Comparison of ENCODE assay signal across 29 cellular contexts in the genomic region with DNA sequence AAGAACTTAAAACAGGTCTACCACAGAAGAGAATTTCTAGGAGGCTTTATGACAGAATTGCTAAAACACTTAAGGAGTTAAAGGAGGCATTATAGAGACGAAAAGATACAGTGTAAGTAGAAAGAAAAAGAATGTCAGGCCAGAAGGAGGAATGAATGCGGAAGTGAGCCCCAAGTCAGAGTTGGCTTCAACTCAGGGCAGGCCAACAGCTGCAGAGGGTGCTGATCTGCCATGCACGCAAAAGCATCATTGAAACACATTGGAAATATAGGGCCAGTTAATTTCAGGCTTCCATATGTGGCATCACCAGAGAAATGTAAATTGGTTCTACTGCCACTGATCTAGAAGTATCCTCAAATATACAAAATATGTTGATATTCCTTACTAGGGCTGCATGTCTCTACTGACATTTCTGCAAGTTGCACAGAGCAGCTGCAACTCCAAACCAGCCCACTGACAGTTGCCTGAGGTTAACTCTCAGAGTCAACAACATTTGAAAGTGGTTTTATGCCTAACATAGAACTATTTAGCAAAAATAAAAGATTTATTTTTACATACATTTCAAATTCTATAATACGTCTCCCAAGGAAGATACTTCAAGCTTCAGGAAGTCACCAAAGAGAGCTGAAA.
"Had no signal": no experiment of that assay in that cellular context is flagged by ENCODE, and none has a peak within 500 bp of the region (broad histone marks: within the 10 kb centered on the region; RNA-seq: fewer than 3 reads in every experiment).

No MANE protein-coding gene starts in this region.

- H3K36me3 ChIP-seq: SJSA1 had no signal

- DNase-seq: activated B cell treated with CpG ODN at 0.5 μM for 24 hours; activated CD4-positive, alpha-beta memory T cell treated with anti-CD3 and anti-CD28 coated beads for 36 hours; activated CD4-positive, alpha-beta T cell treated with anti-CD3 and anti-CD28 coated beads for 4 hours; activated CD4-positive, alpha-beta T cell treated with anti-CD3 and anti-CD28 coated beads, Interleukin-2, amount 50 U/mL, for 1 hour; activated CD4-positive, CD25-positive, alpha-beta regulatory T cell treated with anti-CD3 and anti-CD28 coated beads, Interleukin-2, amount 50 U/mL, for 72 hours; activated CD8-positive, alpha-beta memory T cell treated with anti-CD3 and anti-CD28 coated beads, Interleukin-2, amount 50 U/mL, for 4 hours; activated naive CD4-positive, alpha-beta T cell treated with anti-CD3 and anti-CD28 coated beads, Interleukin-2, amount 10 ng/mL, durations not matched to agents 7 days and 5 days; activated naive CD8-positive, alpha-beta T cell treated with anti-CD3 and anti-CD28 coated beads, Interleukin-2, amount 50 U/mL, for 24 hours; activated T-cell treated with anti-CD3 and anti-CD28 coated beads for 4 hours; activated T-cell treated with anti-CD3 and anti-CD28 coated beads, Interleukin-2, amount 50 U/mL, for 4 hours; anterior cingulate cortex; central memory CD4-positive, alpha-beta T cell; Kasumi-1; KBM-7; MM.1S; NCI-H1092; NCI-H1436 treated with DMSO at 0.1 percent for 48 hours; NCI-H1694 treated with DMSO at 0.1 percent for 48 hours; NCI-H2029 treated with DMSO at 0.1 percent for 48 hours; NCI-H2107; NCI-H2171; NCI-H510A; NCI-H526; NCI-H748 treated with DMSO at 0.1 percent for 48 hours; SHP77; SK-N-SH had no signal

- ATAC-seq: activated naive CD8-positive, alpha-beta T cell treated with anti-CD3 and anti-CD28 coated beads, Interleukin-2, amount 50 U/mL, for 24 hours; activated T-cell treated with anti-CD3 and anti-CD28 coated beads, Interleukin-2, amount 50 U/mL, for 4 hours; Panc1 had no signal

- H3K27ac ChIP-seq: SJSA1, VCaP had no signal

- H3K9me3 ChIP-seq: SJSA1, SK-N-SH had no signal

- H3K4me2 ChIP-seq: SK-N-SH had no signal

- H3K27me3 ChIP-seq: SJSA1 had no signal

- H3K9me2 ChIP-seq: SK-N-SH had no signal

- H3K4me1 ChIP-seq: SJSA1 had no signal

- H3K4me3 ChIP-seq: SJSA1 had no signal

- H3K9ac ChIP-seq: SK-N-SH had no signal
